1 cellular context compared by ENCODE assay signal in the genomic region with DNA sequence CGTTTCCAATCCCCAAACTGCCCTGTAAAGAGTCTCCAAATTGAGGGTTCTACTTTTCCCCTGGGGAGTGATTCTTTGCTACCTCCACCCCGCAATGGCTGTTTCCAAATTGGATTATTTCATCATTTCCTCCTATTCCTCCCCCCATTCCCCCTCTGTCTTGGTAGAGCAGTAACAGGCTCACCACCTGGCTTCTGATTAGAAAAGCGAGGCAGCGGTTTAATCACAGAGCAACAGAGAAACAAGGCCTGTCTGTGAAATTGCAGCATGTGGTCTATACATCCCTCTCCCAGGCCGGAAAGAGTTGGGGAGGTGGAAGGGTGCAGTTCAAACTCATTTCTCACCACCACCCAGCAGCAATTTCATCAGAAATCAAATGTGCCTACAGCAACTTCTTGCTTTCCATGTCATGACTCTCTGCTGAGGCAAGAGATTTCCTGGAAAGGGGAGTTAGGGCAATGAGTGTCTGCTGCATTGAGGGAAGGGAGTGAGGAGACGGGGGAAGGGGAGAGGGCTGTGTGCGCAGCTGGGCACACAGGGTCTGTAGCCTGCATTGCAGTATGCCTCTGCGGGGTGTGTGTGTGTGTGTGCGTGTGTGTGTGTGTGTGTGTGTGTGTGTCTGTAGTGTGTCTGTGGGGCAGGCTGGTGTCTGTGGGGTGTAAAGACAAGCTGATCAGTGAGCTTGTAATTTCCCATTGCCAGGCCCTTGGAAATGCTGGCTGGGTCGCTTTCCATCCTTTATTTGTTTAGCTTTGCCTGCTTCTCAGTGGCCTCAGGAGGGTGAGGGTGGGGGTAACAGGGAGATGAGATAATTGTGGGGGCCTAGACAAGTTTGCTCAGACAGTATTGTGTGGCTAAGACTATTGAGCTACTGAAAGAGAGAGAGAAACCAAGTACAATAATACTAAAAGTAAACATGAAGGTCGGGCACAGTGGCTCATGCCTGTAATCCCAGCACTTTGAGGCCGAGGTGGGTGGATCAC.
TF ChIP-seq lines count a peak whose summit lies in the region.

No MANE protein-coding gene starts in this region.

TF ChIP-seq in GM12878, 131 proteins besides CTCF, POLR2A, EP300 and RAD21 (continued from another document):
- TF ChIP-seq, protein P1, sequence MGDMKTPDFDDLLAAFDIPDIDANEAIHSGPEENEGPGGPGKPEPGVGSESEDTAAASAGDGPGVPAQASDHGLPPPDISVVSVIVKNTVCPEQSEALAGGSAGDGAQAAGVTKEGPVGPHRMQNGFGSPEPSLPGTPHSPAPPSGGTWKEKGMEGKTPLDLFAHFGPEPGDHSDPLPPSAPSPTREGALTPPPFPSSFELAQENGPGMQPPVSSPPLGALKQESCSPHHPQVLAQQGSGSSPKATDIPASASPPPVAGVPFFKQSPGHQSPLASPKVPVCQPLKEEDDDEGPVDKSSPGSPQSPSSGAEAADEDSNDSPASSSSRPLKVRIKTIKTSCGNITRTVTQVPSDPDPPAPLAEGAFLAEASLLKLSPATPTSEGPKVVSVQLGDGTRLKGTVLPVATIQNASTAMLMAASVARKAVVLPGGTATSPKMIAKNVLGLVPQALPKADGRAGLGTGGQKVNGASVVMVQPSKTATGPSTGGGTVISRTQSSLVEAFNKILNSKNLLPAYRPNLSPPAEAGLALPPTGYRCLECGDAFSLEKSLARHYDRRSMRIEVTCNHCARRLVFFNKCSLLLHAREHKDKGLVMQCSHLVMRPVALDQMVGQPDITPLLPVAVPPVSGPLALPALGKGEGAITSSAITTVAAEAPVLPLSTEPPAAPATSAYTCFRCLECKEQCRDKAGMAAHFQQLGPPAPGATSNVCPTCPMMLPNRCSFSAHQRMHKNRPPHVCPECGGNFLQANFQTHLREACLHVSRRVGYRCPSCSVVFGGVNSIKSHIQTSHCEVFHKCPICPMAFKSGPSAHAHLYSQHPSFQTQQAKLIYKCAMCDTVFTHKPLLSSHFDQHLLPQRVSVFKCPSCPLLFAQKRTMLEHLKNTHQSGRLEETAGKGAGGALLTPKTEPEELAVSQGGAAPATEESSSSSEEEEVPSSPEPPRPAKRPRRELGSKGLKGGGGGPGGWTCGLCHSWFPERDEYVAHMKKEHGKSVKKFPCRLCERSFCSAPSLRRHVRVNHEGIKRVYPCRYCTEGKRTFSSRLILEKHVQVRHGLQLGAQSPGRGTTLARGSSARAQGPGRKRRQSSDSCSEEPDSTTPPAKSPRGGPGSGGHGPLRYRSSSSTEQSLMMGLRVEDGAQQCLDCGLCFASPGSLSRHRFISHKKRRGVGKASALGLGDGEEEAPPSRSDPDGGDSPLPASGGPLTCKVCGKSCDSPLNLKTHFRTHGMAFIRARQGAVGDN (IDR thresholded peaks at IDR 0.05): 0 out of 2 replicates have a peak, but pooled peaks have one; percentile 48
- TF ChIP-seq MEF2B (IDR thresholded peaks at IDR 0.05; ENCODE audit: partially characterized antibody, poor library complexity, severe bottlenecking) (peak; percentile 21), MYC (IDR thresholded peaks at IDR 0.05; ENCODE audit: insufficient read depth, insufficient read length, insufficient replicate concordance, low read length, severe bottlenecking) (no peak)
- TF ChIP-seq, protein P2, sequence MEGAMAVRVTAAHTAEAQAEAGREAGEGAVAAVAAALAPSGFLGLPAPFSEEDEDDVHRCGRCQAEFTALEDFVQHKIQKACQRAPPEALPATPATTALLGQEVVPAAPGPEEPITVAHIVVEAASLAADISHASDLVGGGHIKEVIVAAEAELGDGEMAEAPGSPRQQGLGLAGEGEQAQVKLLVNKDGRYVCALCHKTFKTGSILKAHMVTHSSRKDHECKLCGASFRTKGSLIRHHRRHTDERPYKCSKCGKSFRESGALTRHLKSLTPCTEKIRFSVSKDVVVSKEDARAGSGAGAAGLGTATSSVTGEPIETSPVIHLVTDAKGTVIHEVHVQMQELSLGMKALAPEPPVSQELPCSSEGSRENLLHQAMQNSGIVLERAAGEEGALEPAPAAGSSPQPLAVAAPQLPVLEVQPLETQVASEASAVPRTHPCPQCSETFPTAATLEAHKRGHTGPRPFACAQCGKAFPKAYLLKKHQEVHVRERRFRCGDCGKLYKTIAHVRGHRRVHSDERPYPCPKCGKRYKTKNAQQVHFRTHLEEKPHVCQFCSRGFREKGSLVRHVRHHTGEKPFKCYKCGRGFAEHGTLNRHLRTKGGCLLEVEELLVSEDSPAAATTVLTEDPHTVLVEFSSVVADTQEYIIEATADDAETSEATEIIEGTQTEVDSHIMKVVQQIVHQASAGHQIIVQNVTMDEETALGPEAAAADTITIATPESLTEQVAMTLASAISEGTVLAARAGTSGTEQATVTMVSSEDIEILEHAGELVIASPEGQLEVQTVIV (IDR thresholded peaks at IDR 0.05; ENCODE audit: borderline replicate concordance, partially characterized antibody): peak; percentile 19
